In the genomic region with DNA sequence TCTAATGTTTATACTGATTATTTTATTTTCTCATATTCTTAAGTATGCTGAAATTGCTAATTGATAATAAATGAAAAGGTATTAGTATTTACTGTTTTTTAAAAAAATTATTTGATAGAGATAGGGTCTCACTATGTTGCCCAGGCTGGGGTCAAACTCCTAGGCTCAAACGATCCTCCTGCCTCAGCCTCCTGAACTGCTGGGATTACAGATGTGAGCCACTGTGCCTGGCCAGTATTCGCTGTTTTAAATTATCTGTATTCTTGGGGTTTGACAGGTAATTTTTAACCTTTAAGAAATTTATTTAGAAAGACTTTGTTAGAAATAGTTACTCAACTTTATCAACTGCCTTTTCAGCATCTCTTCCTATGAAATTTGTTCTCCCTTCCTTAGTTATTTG, we compare ENCODE assay signal across 28 cellular contexts.
"Had no signal": no experiment of that assay in that cellular context is flagged by ENCODE, and none has a peak within 500 bp of the region (broad histone marks: within the 10 kb centered on the region; RNA-seq: fewer than 3 reads in every experiment).

No MANE protein-coding gene starts in this region.

- H3K4me3 ChIP-seq: neural progenitor cell, ovary, psoas muscle, right lobe of liver, sigmoid colon, stomach, thoracic aorta, thyroid gland, tibial nerve, upper lobe of right lung, uterus had no signal

- H3K27me3 ChIP-seq: neural progenitor cell, ovary, right lobe of liver, sigmoid colon, thyroid gland, tibial nerve, upper lobe of right lung, uterus had no signal

- H3K4me2 ChIP-seq: neural progenitor cell had no signal

- H3K9me3 ChIP-seq: ovary, psoas muscle, right lobe of liver, sigmoid colon, stomach, thoracic aorta, thyroid gland, tibial nerve, upper lobe of right lung, uterus had no signal

- H3K4me1 ChIP-seq: neural progenitor cell, parathyroid adenoma, psoas muscle, right lobe of liver, sigmoid colon, thyroid gland, tibial nerve, upper lobe of right lung, uterus had no signal

- H3K36me3 ChIP-seq: neural progenitor cell, ovary, right lobe of liver, sigmoid colon, stomach, thoracic aorta, thyroid gland, tibial nerve, upper lobe of right lung, uterus had no signal

- H3K4me1 Mint-ChIP-seq: natural killer cell; nephron; stimulated activated effector memory CD8-positive, alpha-beta T cell treated with anti-CD3 and anti-CD28 coated beads, Interleukin-12 subunit alpha, Interleukin-12 subunit beta, amount 100 ng/mL, for 72 hours; stimulated activated naive B cell treated with anti-CD40 and anti-IgM and Interleukin-4, amounts not matched to agents 10 μg/mL and 1 μg/mL and 100 μg/mL, for 72 hours had no signal

- H3K36me3 Mint-ChIP-seq: neural progenitor cell; stimulated activated effector memory CD8-positive, alpha-beta T cell treated with anti-CD3 and anti-CD28 coated beads, Interleukin-12 subunit alpha, Interleukin-12 subunit beta, amount 100 ng/mL, for 72 hours; stimulated activated naive B cell treated with anti-CD40 and anti-IgM and Interleukin-4, amounts not matched to agents 10 μg/mL and 1 μg/mL and 100 μg/mL, for 72 hours had no signal

- H3K27ac ChIP-seq: neural progenitor cell, ovary, parathyroid adenoma, psoas muscle, right lobe of liver, sigmoid colon, stomach, thoracic aorta, thyroid gland, tibial nerve, upper lobe of right lung, uterus had no signal

- DNase-seq: natural killer cell; occipital lobe; ovary; posterior cingulate gyrus; psoas muscle; right cardiac atrium; right lobe of liver; sigmoid colon; small intestine; stimulated activated CD4-positive, alpha-beta T cell treated with anti-CD3 and anti-CD28 coated beads, Interleukin-15, amount 100 ng/mL, for 24 hours; stimulated activated CD4-positive, alpha-beta T cell treated with anti-CD3 and anti-CD28 coated beads, Interleukin-2, amount 100 ng/mL, for 24 hours; stimulated activated CD4-positive, alpha-beta T cell treated with anti-CD3 and anti-CD28 coated beads, Interleukin-2, amount 100 ng/mL, for 48 hours; stimulated activated CD4-positive, alpha-beta T cell treated with anti-CD3 and anti-CD28 coated beads, Interleukin-4, amount 100 ng/mL, for 24 hours; stimulated activated naive B cell treated with anti-CD40 and anti-IgM and Interleukin-4, amounts not matched to agents 10 μg/mL and 1 μg/mL and 100 μg/mL, for 72 hours; stimulated activated naive CD4-positive, alpha-beta T cell treated with Interleukin-2 at 50 U/mL for 16 hours; stomach; thyroid gland; trophoblast cell; upper lobe of right lung; uterus had no signal

- H3K4me3 Mint-ChIP-seq: natural killer cell; nephron; neural progenitor cell; stimulated activated effector memory CD8-positive, alpha-beta T cell treated with anti-CD3 and anti-CD28 coated beads, Interleukin-12 subunit alpha, Interleukin-12 subunit beta, amount 100 ng/mL, for 72 hours; stimulated activated naive B cell treated with anti-CD40 and anti-IgM and Interleukin-4, amounts not matched to agents 10 μg/mL and 1 μg/mL and 100 μg/mL, for 72 hours; stimulated activated naive CD8-positive, alpha-beta T cell treated with anti-CD3 and anti-CD28 coated beads, Interleukin-15, Interleukin-2, amounts not matched to agents 100 ng/mL and 50 ng/mL, for 24 hours had no signal

- H2AFZ ChIP-seq: neural progenitor cell, parathyroid adenoma had no signal

- ATAC-seq: natural killer cell; psoas muscle; right cardiac atrium; right lobe of liver; stimulated activated effector memory CD8-positive, alpha-beta T cell treated with anti-CD3 and anti-CD28 coated beads, Interleukin-12 subunit alpha, Interleukin-12 subunit beta, amount 100 ng/mL, for 72 hours; stimulated activated naive B cell treated with anti-CD40 and anti-IgM and Interleukin-4, amounts not matched to agents 10 μg/mL and 1 μg/mL and 100 μg/mL, for 72 hours; upper lobe of right lung had no signal

- H3K79me2 ChIP-seq: parathyroid adenoma had no signal

- FAIRE-seq: small intestine had no signal

- H3K9me3 Mint-ChIP-seq: nephron, neural progenitor cell had no signal

- H3K9ac ChIP-seq: neural progenitor cell, parathyroid adenoma had no signal

- H3K27ac Mint-ChIP-seq: natural killer cell; nephron; neural progenitor cell; progenitor cell of endocrine pancreas; stimulated activated effector memory CD8-positive, alpha-beta T cell treated with anti-CD3 and anti-CD28 coated beads, Interleukin-12 subunit alpha, Interleukin-12 subunit beta, amount 100 ng/mL, for 72 hours; stimulated activated naive B cell treated with anti-CD40 and anti-IgM and Interleukin-4, amounts not matched to agents 10 μg/mL and 1 μg/mL and 100 μg/mL, for 72 hours; stimulated activated naive CD8-positive, alpha-beta T cell treated with anti-CD3 and anti-CD28 coated beads, Interleukin-15, Interleukin-2, amounts not matched to agents 100 ng/mL and 50 ng/mL, for 24 hours had no signal
